ENCODE assay signal across 25 cellular contexts in genomic region chr3:30941342-30941741, GRCh38. TPM values are rescaled to one million over a fixed set of nuclear protein-coding genes. Genes with fewer than 3 reads are reported as not detected.
"Had no signal": no experiment of that assay in that cellular context is flagged by ENCODE, and none has a peak within 500 bp of the region (broad histone marks: within the 10 kb centered on the region; RNA-seq: fewer than 3 reads in every experiment).

No MANE protein-coding gene starts in this region.

- H3K9me3 Mint-ChIP-seq: memory B cell; stimulated activated memory B cell treated with anti-CD40 and anti-IgM and Interleukin-4, amounts not matched to agents 10 μg/mL and 1 μg/mL and 100 μg/mL, for 72 hours had no signal

- H3K9me3 ChIP-seq: colonic mucosa, lower lobe of right lung, psoas muscle, right lobe of liver, spleen, testis, tibial nerve had no signal

- H3K27me3 ChIP-seq: colonic mucosa, hepatocyte, right lobe of liver, spleen, testis, tibial nerve had no signal

- H3K36me3 ChIP-seq: colonic mucosa, left ventricle myocardium inferior, lower lobe of right lung, right lobe of liver, spleen, tibial nerve had no signal

- H3K36me3 Mint-ChIP-seq: memory B cell; natural killer cell treated with Interleukin-12 subunit alpha and Interleukin-12 subunit beta and Interleukin-15 and Interleukin-18, amount 100 ng/mL, for 72 hours; stimulated activated memory B cell treated with anti-CD40 and anti-IgM and Interleukin-4, amounts not matched to agents 10 μg/mL and 1 μg/mL and 100 μg/mL, for 72 hours had no signal

- H3K27ac ChIP-seq: colonic mucosa, hepatocyte, left ventricle myocardium inferior, lower lobe of right lung, psoas muscle, right lobe of liver, spleen, testis, tibial nerve had no signal

- H3K4me1 ChIP-seq: colonic mucosa, left ventricle myocardium inferior, lower lobe of right lung, psoas muscle, right lobe of liver, spleen, testis, tibial nerve had no signal

- DNase-seq: colonic mucosa; effector CD8-positive, alpha-beta T cell; foreskin melanocyte; head of caudate nucleus; kidney; left cardiac atrium; left ventricle myocardium inferior; lower lobe of right lung; psoas muscle; retina; right lobe of liver; spleen; stimulated activated CD4-positive, alpha-beta T cell treated with anti-CD3 and anti-CD28 coated beads, Interleukin-15, amount 100 ng/mL, for 24 hours; stimulated activated CD4-positive, alpha-beta T cell treated with anti-CD3 and anti-CD28 coated beads, Interleukin-1b, Interleukin-23, amount 100 ng/mL, for 48 hours; stimulated activated CD4-positive, alpha-beta T cell treated with anti-CD3 and anti-CD28 coated beads, Interleukin-4, amount 100 ng/mL, for 24 hours; stimulated activated naive CD8-positive, alpha-beta T cell treated with anti-CD3 and anti-CD28 coated beads, Interleukin-15, amount 100 ng/mL, for 72 hours; testis had no signal

- ATAC-seq: left cardiac atrium; lower lobe of right lung; psoas muscle; right lobe of liver; stimulated activated memory B cell treated with anti-CD40 and anti-IgM and Interleukin-4, amounts not matched to agents 10 μg/mL and 1 μg/mL and 100 μg/mL, for 72 hours; stimulated activated naive CD8-positive, alpha-beta T cell treated with anti-CD3 and anti-CD28 coated beads, Interleukin-15, amount 100 ng/mL, for 72 hours had no signal

- H3K4me3 Mint-ChIP-seq: memory B cell; mesothelial cell of epicardium; natural killer cell treated with Interleukin-12 subunit alpha and Interleukin-12 subunit beta and Interleukin-15 and Interleukin-18, amount 100 ng/mL, for 72 hours; stimulated activated memory B cell treated with anti-CD40 and anti-IgM and Interleukin-4, amounts not matched to agents 10 μg/mL and 1 μg/mL and 100 μg/mL, for 72 hours; stimulated activated naive CD8-positive, alpha-beta T cell treated with anti-CD3 and anti-CD28 coated beads, Interleukin-15, amount 100 ng/mL, for 72 hours had no signal

- H3K27ac Mint-ChIP-seq: memory B cell; natural killer cell treated with Interleukin-12 subunit alpha and Interleukin-12 subunit beta and Interleukin-15 and Interleukin-18, amount 100 ng/mL, for 72 hours; stimulated activated memory B cell treated with anti-CD40 and anti-IgM and Interleukin-4, amounts not matched to agents 10 μg/mL and 1 μg/mL and 100 μg/mL, for 72 hours had no signal

- H3K4me1 Mint-ChIP-seq: memory B cell; stimulated activated memory B cell treated with anti-CD40 and anti-IgM and Interleukin-4, amounts not matched to agents 10 μg/mL and 1 μg/mL and 100 μg/mL, for 72 hours had no signal

- H3K27me3 Mint-ChIP-seq: stimulated activated naive CD8-positive, alpha-beta T cell treated with anti-CD3 and anti-CD28 coated beads, Interleukin-15, amount 100 ng/mL, for 72 hours had no signal

- H3K4me3 ChIP-seq: colonic mucosa, hepatocyte, left ventricle myocardium inferior, lower lobe of right lung, psoas muscle, right lobe of liver, spleen, testis, tibial nerve had no signal

- H3K4me2 ChIP-seq: hepatocyte had no signal

RNA-seq across cellular contexts. Expression of gene GADL1, which starts 46.9 kb away (rescaled TPM):
- total RNA-seq: colonic mucosa; left cardiac atrium; lower lobe of right lung; mucosa of gallbladder; natural killer cell treated with Interleukin-12 subunit alpha and Interleukin-12 subunit beta and Interleukin-15 and Interleukin-18, amount 100 ng/mL, for 72 hours; right lobe of liver; subcutaneous adipose tissue; tibial nerve had no signal
